32 cellular contexts compared by ENCODE assay signal in genomic region chr5:87099967-87100366, GRCh38.
DNase-seq lines count a peak whose midpoint lies in the region; TF ChIP-seq lines count a peak whose summit lies in the region.
"Had no signal": no experiment of that assay in that cellular context is flagged by ENCODE, and none has a peak within 500 bp of the region (broad histone marks: within the 10 kb centered on the region; RNA-seq: fewer than 3 reads in every experiment).

No MANE protein-coding gene starts in this region.

- no peak for TF ChIP-seq POLR2A in transverse colon (IDR thresholded peaks at IDR 0.05)

- no peaks in the 10 kb centered on the region for H3K9me3 ChIP-seq in transverse colon
- H3K9me3 ChIP-seq: psoas muscle, upper lobe of left lung had no signal

- intact Hi-C loops in transverse colon (cut with DNase I; ENCODE audit: low total_unique reads), result no loop called here

- H3K27ac ChIP-seq in transverse colon, result peak overlapping the region; percentile 41 to 76 (median 65)
- H3K27ac ChIP-seq: C4-2B, GM23248, psoas muscle, RWPE1, SK-N-MC, upper lobe of left lung had no signal

- in situ Hi-C loops in transverse colon (cut with MboI; ENCODE audit: low pct_ligation_motif_present in 1 of 4, low pct_unique_long_range_greater_than_20kb in 1 of 4, low sequenced_read_pairs in 3 of 4), result no loop called here

- peak; percentile 10 for DNase-seq in DMS53 (lab: John Stamatoyannopoulos, UW)
- no peak for DNase-seq in DMS53 treated with DMSO at 0.1 percent for 48 hours (lab: John Stamatoyannopoulos, UW; ENCODE audit: unreplicated experiment)
- peak; percentile 89 for DNase-seq in NCI-H748 (lab: John Stamatoyannopoulos, UW; ENCODE audit: unreplicated experiment)
- peak; percentile 26 for DNase-seq in kidney tubule cell (ENCODE audit: low spot score)
- DNase-seq in transverse colon, result no peak
- no peak for DNase-seq in NCI-H187 (lab: John Stamatoyannopoulos, UW)
- DNase-seq in DMS114 treated with DMSO at 0.1 percent for 48 hours (lab: John Stamatoyannopoulos, UW; ENCODE audit: unreplicated experiment), result no peak
- no peak for DNase-seq in middle frontal gyrus (ENCODE audit: extremely low spot score, low spot score)
- DNase-seq: 8988T; activated B cell treated with CpG ODN at 0.5 μM for 24 hours; activated CD4-positive, alpha-beta T cell treated with anti-CD3 and anti-CD28 coated beads, Interleukin-2, amount 50 U/mL, for 1 hour; activated effector memory CD4-positive, alpha-beta T cell treated with anti-CD3 and anti-CD28 coated beads, Interleukin-2, amount 50 U/mL, for 16 hours; activated naive CD8-positive, alpha-beta T cell treated with anti-CD3 and anti-CD28 coated beads, Interleukin-2, amount 10 ng/mL, durations not matched to agents 7 days and 5 days; activated T-cell treated with anti-CD3 and anti-CD28 coated beads, Interleukin-2, amount 50 U/mL, for 24 hours; caudate nucleus; COR-L47; cortex of kidney; DMS79 treated with DMSO at 0.1 percent for 48 hours; GF-D8; glutamatergic neuron; GM23248; IMR-90; left ventricle myocardium superior; naive thymus-derived CD4-positive, alpha-beta T cell; NCI-H1105 treated with DMSO at 0.1 percent for 48 hours; NCI-H2029; psoas muscle; stimulated activated CD4-positive, alpha-beta T cell treated with anti-CD3 and anti-CD28 coated beads, Interleukin-4, amount 100 ng/mL, for 4 hours; upper lobe of left lung had no signal

- TF ChIP-seq CTCF in transverse colon (IDR thresholded peaks at IDR 0.05), result no peak

- no peaks in the 10 kb centered on the region for H3K27me3 ChIP-seq in transverse colon
- H3K27me3 ChIP-seq: upper lobe of left lung had no signal

- no peak overlapping the region for H3K4me3 ChIP-seq in transverse colon
- H3K4me3 ChIP-seq: GM23248, psoas muscle, SK-N-MC, upper lobe of left lung had no signal

- no peaks in the 10 kb centered on the region for H3K36me3 ChIP-seq in transverse colon
- H3K36me3 ChIP-seq: upper lobe of left lung had no signal

- no peak for TF ChIP-seq EP300 in transverse colon (IDR thresholded peaks at IDR 0.05; ENCODE audit: low read depth)

- peaks cover 8 to 46% (median 17%) of the 10 kb centered on the region in 4 donors for H3K4me1 ChIP-seq in transverse colon
- H3K4me1 ChIP-seq: psoas muscle, upper lobe of left lung had no signal

Comparison
In these comparisons a context has a peak if more than half of its experiments do, and no peak if none do; other contexts are left out.
1. DNase-seq: peak in DMS53 (single experiment), NCI-H748 (single experiment) and kidney tubule cell (single experiment); none in DMS53 treated with DMSO at 0.1 percent for 48 hours (single experiment), transverse colon (single experiment), NCI-H187 (0 of 2), DMS114 treated with DMSO at 0.1 percent for 48 hours (single experiment) and middle frontal gyrus (single experiment).